ENCODE assay signal across 17 cellular contexts in the genomic region with DNA sequence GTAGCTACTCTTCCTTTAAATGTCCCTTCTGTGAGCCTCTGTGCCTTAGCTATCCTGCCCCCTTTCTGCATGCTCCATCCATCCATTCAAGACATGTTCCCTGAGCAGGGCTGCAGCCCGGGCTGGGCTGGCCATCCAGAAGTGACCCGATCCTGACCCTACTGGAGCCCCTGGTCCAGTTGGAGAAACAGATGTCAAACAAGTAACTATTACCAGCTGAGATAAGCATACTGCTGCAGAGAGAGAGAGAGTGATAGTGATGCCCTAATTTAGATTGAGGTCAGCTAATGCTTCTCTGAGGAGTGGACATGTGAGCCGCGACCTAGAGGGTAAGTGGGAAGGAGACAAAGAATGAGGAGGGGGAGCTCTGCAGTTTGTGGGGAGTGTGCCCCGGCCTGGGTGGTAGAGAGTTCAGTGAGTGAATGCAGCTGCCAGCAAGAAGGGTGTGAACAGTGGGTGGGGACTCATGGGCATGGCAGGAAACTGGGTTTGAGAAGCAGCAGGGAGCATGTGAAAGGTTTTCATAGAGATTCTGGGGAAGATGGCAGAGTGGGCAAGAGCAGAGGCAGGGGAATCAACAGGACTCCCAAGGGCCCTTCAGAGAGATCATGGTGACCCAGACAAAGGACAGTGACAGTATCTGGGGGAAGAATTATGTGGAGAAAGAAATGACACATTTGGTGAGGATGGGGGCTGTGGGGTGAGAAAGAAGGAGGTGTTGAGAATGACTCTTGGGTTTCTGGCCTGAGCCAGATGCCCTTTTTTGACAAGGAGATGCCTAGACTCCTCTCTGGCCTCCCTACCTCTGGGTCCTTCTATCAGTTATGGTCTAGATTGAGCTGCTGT. TPM values are rescaled to one million over a fixed set of nuclear protein-coding genes. Genes with fewer than 3 reads are reported as not detected.
DNase-seq lines count a peak whose midpoint lies in the region; ATAC-seq, FAIRE-seq and TF ChIP-seq lines count a peak whose summit lies in the region.
"Had no signal": no experiment of that assay in that cellular context is flagged by ENCODE, and none has a peak within 500 bp of the region (broad histone marks: within the 10 kb centered on the region; RNA-seq: fewer than 3 reads in every experiment).

No MANE protein-coding gene starts in this region.

- peak overlapping the region in 4 of 6 donors; percentile 8 to 68 (median 36) for H3K27ac Mint-ChIP-seq in naive B cell
- H3K27ac Mint-ChIP-seq in activated CD4-positive, alpha-beta T cell treated with anti-CD3 and anti-CD28 coated beads, Interleukin-2, amount 10 ng/mL, durations not matched to agents 7 days and 5 days: no peak overlapping the region
- no peak overlapping the region for H3K27ac Mint-ChIP-seq in mesothelial cell of epicardium

- H3K4me3 ChIP-seq in cardiac muscle cell (no peak overlapping the region), heart left ventricle (no peak overlapping the region), K562 (no peak overlapping the region), vagina (no peak overlapping the region), SJCRH30 (no peak overlapping the region)
- H3K4me3 ChIP-seq: A549; BLaER1 treated with 17β-estradiol and CSF1 and Interleukin-3, amounts not matched to agents 10 nM and 100 nM had no signal

- no peaks in the 10 kb centered on the region for H3K27me3 ChIP-seq in cardiac muscle cell
- no peaks in the 10 kb centered on the region for H3K27me3 ChIP-seq in heart left ventricle
- no peaks in the 10 kb centered on the region for H3K27me3 ChIP-seq in K562 (ENCODE audit: control insufficient read depth in 2 of 2, insufficient read depth in 2 of 2, low read length in 2 of 2)
- no peaks in the 10 kb centered on the region for H3K27me3 ChIP-seq in vagina
- H3K27me3 ChIP-seq in SJCRH30: no peaks in the 10 kb centered on the region
- H3K27me3 ChIP-seq: BLaER1 treated with 17β-estradiol and CSF1 and Interleukin-3, amounts not matched to agents 10 nM and 100 nM had no signal

- H3K4me2 ChIP-seq in K562 (ENCODE audit: insufficient read depth, low read length): no peak overlapping the region
- H3K4me2 ChIP-seq: A549; BLaER1 treated with 17β-estradiol and CSF1 and Interleukin-3, amounts not matched to agents 10 nM and 100 nM had no signal

- FAIRE-seq in K562 (lab: Jason Lieb, UNC): no peak
- FAIRE-seq: A549, GM12891 had no signal

- no peaks in the 10 kb centered on the region for H3K27me3 Mint-ChIP-seq in naive B cell
- H3K27me3 Mint-ChIP-seq in activated CD4-positive, alpha-beta T cell treated with anti-CD3 and anti-CD28 coated beads, Interleukin-2, amount 10 ng/mL, durations not matched to agents 7 days and 5 days: no peaks in the 10 kb centered on the region
- no peaks in the 10 kb centered on the region for H3K27me3 Mint-ChIP-seq in mesothelial cell of epicardium (ENCODE audit: low read depth)

- no peak for TF ChIP-seq CTCF in cardiac muscle cell (IDR thresholded peaks at IDR 0.05; ENCODE audit: low read depth, low read length)
- TF ChIP-seq CTCF in heart left ventricle (IDR thresholded peaks at IDR 0.05): no peak
- TF ChIP-seq CTCF in K562 (IDR thresholded peaks at IDR 0.05 in 2 of 3, conservative IDR thresholded peaks at IDR 0.05 in 1 of 3; ENCODE audit: insufficient read depth in 2 of 3, low read depth in 1 of 3, low read length in 3 of 3): no peak
- TF ChIP-seq CTCF in vagina (IDR thresholded peaks at IDR 0.05): no peak
- TF ChIP-seq CTCF in mesothelial cell of epicardium (IDR thresholded peaks at IDR 0.05; ENCODE audit: unreplicated experiment): no peak

- H3K36me3 Mint-ChIP-seq in naive B cell: no peaks in the 10 kb centered on the region
- no peaks in the 10 kb centered on the region for H3K36me3 Mint-ChIP-seq in activated CD4-positive, alpha-beta T cell treated with anti-CD3 and anti-CD28 coated beads, Interleukin-2, amount 10 ng/mL, durations not matched to agents 7 days and 5 days (ENCODE audit: low read depth)
- H3K36me3 Mint-ChIP-seq in mesothelial cell of epicardium: peaks cover 3% of the 10 kb centered on the region

- ATAC-seq in heart left ventricle: no peak
- no peak for ATAC-seq in K562
- no peak for ATAC-seq in naive B cell (ENCODE audit: low read depth in 2 of 2)
- ATAC-seq: A549 had no signal

- no peaks in the 10 kb centered on the region for H4K20me1 ChIP-seq in K562 (replicated peaks; ENCODE audit: control insufficient read depth, insufficient read depth, low read length)

- H3K9me1 ChIP-seq in K562 (ENCODE audit: control insufficient read depth, insufficient read depth, low read length): peaks cover 3% of the 10 kb centered on the region

- no peak for TF ChIP-seq POLR2A in heart left ventricle (IDR thresholded peaks at IDR 0.05)
- TF ChIP-seq POLR2A in K562 (conservative IDR thresholded peaks at IDR 0.05): no peak
- no peak for TF ChIP-seq POLR2A in vagina (IDR thresholded peaks at IDR 0.05)

- in situ Hi-C loops in K562 (cut with MboI): no loop called here

- DNase-seq in cardiac muscle cell (ENCODE audit: low read depth in 1 of 2, low spot score in 1 of 2): peak in 1 of 2 donors; percentile 62
- DNase-seq in heart left ventricle: no peak
- DNase-seq in K562 (ENCODE audit: extremely low read depth in 1 of 4, low spot score in 3 of 4): no peak
- no peak for DNase-seq in naive B cell
- DNase-seq in vagina (ENCODE audit: extremely low spot score in 2 of 2): peak; percentile 71 to 74
- DNase-seq in activated CD4-positive, alpha-beta T cell treated with anti-CD3 and anti-CD28 coated beads, Interleukin-2, amount 10 ng/mL, durations not matched to agents 7 days and 5 days: no peak
- no peak for DNase-seq in SJCRH30
- no peak for DNase-seq in mesothelial cell of epicardium (ENCODE audit: low spot score in 2 of 2, unreplicated experiment in 2 of 2)
- DNase-seq: GF-D8, GOT3, KBM-7, NCI-H2081 treated with DMSO at 0.1 percent for 48 hours, NCI-H2227 treated with DMSO at 0.1 percent for 48 hours, NCI-H524 treated with DMSO at 0.1 percent for 48 hours had no signal

- intact Hi-C loops in heart left ventricle (cut with DNase I): loop anchor here in 4 of 10 donors (5.0 kb wide), 2 partner anchors 67 to 103 kb away; no protein-coding TSS in a partner anchor
- intact Hi-C loops in K562 (cut with micrococcal nuclease): loop anchor here (10.0 kb wide), 1 partner anchor 224 kb away; a partner anchor contains a TSS
- intact Hi-C loops in vagina (cut with DNase I): no loop called here

- H3K4me3 Mint-ChIP-seq in naive B cell: no peak overlapping the region
- no peak overlapping the region for H3K4me3 Mint-ChIP-seq in activated CD4-positive, alpha-beta T cell treated with anti-CD3 and anti-CD28 coated beads, Interleukin-2, amount 10 ng/mL, durations not matched to agents 7 days and 5 days
- no peak overlapping the region for H3K4me3 Mint-ChIP-seq in mesothelial cell of epicardium

- H3K9me3 Mint-ChIP-seq in naive B cell (no peaks in the 10 kb centered on the region), mesothelial cell of epicardium (no peaks in the 10 kb centered on the region)
- no peaks in the 10 kb centered on the region for H3K9me3 Mint-ChIP-seq in activated CD4-positive, alpha-beta T cell treated with anti-CD3 and anti-CD28 coated beads, Interleukin-2, amount 10 ng/mL, durations not matched to agents 7 days and 5 days

- POLR2A ChIA-PET in K562 (lab: Yijun Ruan, JAX): interaction anchor here (0.5 kb wide), 1 partner anchor 147 kb away, joined by 3 read pairs; no protein-coding TSS in a partner anchor
- POLR2A ChIA-PET in activated CD4-positive, alpha-beta T cell treated with anti-CD3 and anti-CD28 coated beads, Interleukin-2, amount 10 ng/mL, durations not matched to agents 7 days and 5 days (lab: Charles Lee): no interaction called here

- CTCF ChIA-PET in K562 (lab: Yijun Ruan, JAX; ENCODE audit: low intra/inter-chr PET ratio): no interaction called here
- CTCF ChIA-PET in activated CD4-positive, alpha-beta T cell treated with anti-CD3 and anti-CD28 coated beads, Interleukin-2, amount 10 ng/mL, durations not matched to agents 7 days and 5 days (lab: Charles Lee): no interaction called here

- TF ChIP-seq EP300 in K562 (IDR thresholded peaks at IDR 0.05; ENCODE audit: low read length): no peak

- BruUV-seq in K562 (replicated peaks; lab: Mats Ljungman, UMichigan): no TSS peak

- H3K79me2 ChIP-seq in K562 (ENCODE audit: control insufficient read depth, insufficient read depth, low read length): no peaks in the 10 kb centered on the region

- no peak overlapping the region for H3K9ac ChIP-seq in K562 (ENCODE audit: insufficient read depth in 1 of 2, low read depth in 2 of 2, low read length in 2 of 2)
- H3K9ac ChIP-seq: BLaER1 treated with 17β-estradiol and CSF1 and Interleukin-3, amounts not matched to agents 10 nM and 100 nM had no signal

- no peak overlapping the region for H2AFZ ChIP-seq in K562 (ENCODE audit: low read depth, low read length)

- peaks cover 8 to 18% (median 18%) of the 10 kb centered on the region in 3 donors for H3K4me1 Mint-ChIP-seq in naive B cell
- peaks cover 9% of the 10 kb centered on the region for H3K4me1 Mint-ChIP-seq in activated CD4-positive, alpha-beta T cell treated with anti-CD3 and anti-CD28 coated beads, Interleukin-2, amount 10 ng/mL, durations not matched to agents 7 days and 5 days
- H3K4me1 Mint-ChIP-seq in mesothelial cell of epicardium: peaks cover 43% of the 10 kb centered on the region

- peak overlapping the region; percentile 76 for H3K27ac ChIP-seq in cardiac muscle cell
- peak overlapping the region in 4 of 12 donors; percentile 11 to 92 (median 27) for H3K27ac ChIP-seq in heart left ventricle
- H3K27ac ChIP-seq in K562 (ENCODE audit: extremely low read depth, low read depth, low read length): no peak overlapping the region
- H3K27ac ChIP-seq in vagina: no peak overlapping the region
- H3K27ac ChIP-seq in SJCRH30: no peak overlapping the region
- H3K27ac ChIP-seq: A549; BLaER1 treated with 17β-estradiol and CSF1 and Interleukin-3, amounts not matched to agents 10 nM and 100 nM had no signal

- H3K9me3 ChIP-seq in cardiac muscle cell (ENCODE audit: low read depth): no peaks in the 10 kb centered on the region
- no peaks in the 10 kb centered on the region for H3K9me3 ChIP-seq in heart left ventricle
- no peaks in the 10 kb centered on the region for H3K9me3 ChIP-seq in K562 (replicated peaks; ENCODE audit: control insufficient read depth, insufficient read depth, low read depth, low read length)
- H3K9me3 ChIP-seq in vagina: no peaks in the 10 kb centered on the region
- no peaks in the 10 kb centered on the region for H3K9me3 ChIP-seq in SJCRH30 (replicated peaks)
- H3K9me3 ChIP-seq: A549; BLaER1 treated with 17β-estradiol and CSF1 and Interleukin-3, amounts not matched to agents 10 nM and 100 nM had no signal

- H3K36me3 ChIP-seq in cardiac muscle cell: no peaks in the 10 kb centered on the region
- H3K36me3 ChIP-seq in heart left ventricle: no peaks in the 10 kb centered on the region
- no peaks in the 10 kb centered on the region; the same call in 2 of the 3 replicates for H3K36me3 ChIP-seq in K562 (ENCODE audit: control insufficient read depth, insufficient read depth, low read length)
- no peaks in the 10 kb centered on the region for H3K36me3 ChIP-seq in vagina
- no peaks in the 10 kb centered on the region; the same call in 1 of the 2 replicates for H3K36me3 ChIP-seq in SJCRH30
- H3K36me3 ChIP-seq: BLaER1 treated with 17β-estradiol and CSF1 and Interleukin-3, amounts not matched to agents 10 nM and 100 nM had no signal

- no peak for TF ChIP-seq RAD21 in K562 (CRISPR knock-in tag; conservative IDR thresholded peaks at IDR 0.05 in 1 of 2, IDR thresholded peaks at IDR 0.05 in 1 of 2)

- H3K4me1 ChIP-seq in cardiac muscle cell (ENCODE audit: low read depth) (peaks cover 79% of the 10 kb centered on the region), heart left ventricle (peaks cover 0 to 63% (median 22%) of the 10 kb centered on the region in 12 donors), K562 (replicated peaks in 1 of 2; ENCODE audit: control insufficient read depth in 2 of 2, insufficient read depth in 2 of 2, low read length in 2 of 2) (peaks cover 7 to 17% of the 10 kb centered on the region in 2 experiments; a peak in 4 of 5 replicates), vagina (peaks cover 12% of the 10 kb centered on the region), SJCRH30 (peaks cover 19% of the 10 kb centered on the region)

- WGBS in heart left ventricle, 4 donors: 40 to 58% (median 48%) methylated on average over 5 of the region's 5 CpGs
- 77% methylated on average over 4 of the region's 5 CpGs for WGBS in K562 (ENCODE audit: insufficient coverage, low coverage, missing lambda C conversion rate)

RNA-seq across cellular contexts. Expression of a gene that starts 44.9 kb away (rescaled TPM):
- total RNA-seq in cardiac muscle cell: 76.0 and 80.1 TPM in 2 replicates
- polyA plus RNA-seq in cardiac muscle cell: 94.9 and 102 TPM in 2 replicates
- total RNA-seq in heart left ventricle: 10 to 100 TPM in 5 of 9 donors, 1 to 10 TPM in 4; 7.7 to 14.2 (median 10.7) TPM
- 10 to 100 TPM; 11.6 to 29.3 TPM for polyA plus RNA-seq in heart left ventricle
- total RNA-seq in K562 (2011; cell fraction: chromatin; rRNA removed; ENCODE audit: low replicate concordance): 8.7 and 19.3 TPM in 2 replicates
- 11.3 and 16.2 TPM in 2 replicates for total RNA-seq in K562 (2011; cell fraction: nucleolus; rRNA removed)
- 8.1 and 12.4 TPM in 2 replicates for total RNA-seq in K562 (2011; cell fraction: nucleoplasm; rRNA removed)
- 13.8 and 18.9 TPM in 2 replicates for total RNA-seq in K562 (2014; rRNA removed)
- 3.9 and 5.0 TPM in 2 replicates for total RNA-seq in K562 (2014; rRNA removed; fragmentation: Illumina TruSeq; extraction: Trizol)
- 9.6 and 10.9 TPM in 2 replicates for total RNA-seq in K562 (2015; rRNA removed; fragmentation: Illumina TruSeq; extraction: Trizol)
- 16.5 and 18.6 TPM in 2 replicates for total RNA-seq in K562 (2021)
- 15.2 and 21.4 TPM in 2 replicates for polyA plus RNA-seq in K562 (2011; rRNA removed)
- 18.7 and 21.5 TPM in 2 replicates for polyA plus RNA-seq in K562 (2011; cell fraction: cytosol; rRNA removed)
- polyA plus RNA-seq in K562 (2011; cell fraction: nucleus; rRNA removed): 9.4 and 10.1 TPM in 2 replicates
- polyA plus RNA-seq in K562 (2012): 17.4 and 79.0 TPM in 2 replicates
- polyA plus RNA-seq in K562 (2014; fragmentation: Illumina TruSeq; extraction: Trizol): 7.6 and 10.4 TPM in 2 replicates
- 1 to 10 TPM; 4.6 to 5.7 TPM for polyA plus RNA-seq in K562 (2014; fragmentation: Nextera tagmentation; extraction: Ambion mirVana)
- polyA plus RNA-seq in K562 (2014; rRNA removed): 18.6 and 28.4 TPM in 2 replicates
- polyA minus RNA-seq in K562 (2011; rRNA and poly(A)+ RNA removed): 4.3 and 4.9 TPM in 2 replicates
- polyA minus RNA-seq in K562 (2011; cell fraction: cytosol; rRNA and poly(A)+ RNA removed): 5.0 and 6.1 TPM in 2 replicates
- polyA minus RNA-seq in K562 (2011; cell fraction: nucleus; rRNA and poly(A)+ RNA removed): 6.9 and 9.9 TPM in 2 replicates
- polyA plus RNA-seq in naive B cell (ENCODE audit: low read depth in 6 of 6): 10 to 100 TPM in 4 of 6 donors, 1 to 10 TPM in 2; 8.7 to 16.3 (median 11.1) TPM
- 12.8 TPM for total RNA-seq in vagina
- total RNA-seq in activated CD4-positive, alpha-beta T cell treated with anti-CD3 and anti-CD28 coated beads, Interleukin-2, amount 10 ng/mL, durations not matched to agents 7 days and 5 days: 1 to 10 TPM; 5.4 to 7.4 TPM
- 24.2 and 24.4 TPM in 2 replicates for total RNA-seq in SJCRH30 (2014; rRNA removed; shearing (Covaris generic))
- 29.7 to 31.2 TPM (median 31.0 TPM) in 3 replicates for total RNA-seq in mesothelial cell of epicardium

Comparison
In these comparisons a context has a peak if more than half of its experiments do, and no peak if none do; other contexts are left out.
1. DNase-seq: peak in vagina (2 of 2); none in heart left ventricle (0 of 5), K562 (0 of 4), naive B cell (single experiment), activated CD4-positive, alpha-beta T cell treated with anti-CD3 and anti-CD28 coated beads, Interleukin-2, amount 10 ng/mL, durations not matched to agents 7 days and 5 days (single experiment), SJCRH30 (0 of 2) and mesothelial cell of epicardium (0 of 2).
2. H3K27ac Mint-ChIP-seq: peak in naive B cell (4 of 6); none in activated CD4-positive, alpha-beta T cell treated with anti-CD3 and anti-CD28 coated beads, Interleukin-2, amount 10 ng/mL, durations not matched to agents 7 days and 5 days (single experiment) and mesothelial cell of epicardium (single experiment).